In the genomic region with DNA sequence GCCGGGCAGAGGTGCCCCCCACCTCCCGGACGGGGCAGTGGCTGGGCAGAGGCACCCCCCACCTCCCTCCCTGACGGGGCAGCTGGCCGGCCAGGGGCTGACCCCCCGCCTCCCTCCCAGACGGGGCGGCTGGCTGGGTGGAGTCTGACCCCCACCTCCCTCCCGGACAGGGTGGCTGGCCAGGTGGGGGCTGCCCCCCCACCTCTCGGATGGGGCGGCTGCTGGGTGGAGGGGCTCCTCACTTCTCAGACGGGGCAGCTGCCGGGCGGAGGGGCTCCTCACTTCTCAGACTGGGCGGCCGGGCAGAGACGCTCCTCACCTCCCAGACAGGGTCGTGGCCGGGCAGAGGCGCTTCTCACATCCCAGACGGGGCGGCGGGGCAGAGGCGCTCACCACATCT, we compare ENCODE assay signal across 15 cellular contexts. TPM values are rescaled to one million over a fixed set of nuclear protein-coding genes. Genes with fewer than 3 reads are reported as not detected.
"Had no signal": no experiment of that assay in that cellular context is flagged by ENCODE, and none has a peak within 500 bp of the region (broad histone marks: within the 10 kb centered on the region; RNA-seq: fewer than 3 reads in every experiment).

No MANE protein-coding gene starts in this region.

RNA-seq across cellular contexts. Expression of gene OR8S1, which starts 5.1 kb away (rescaled TPM):
- total RNA-seq: activated B cell treated with CpG ODN at 0.5 μM for 24 hours; activated CD4-positive, alpha-beta memory T cell treated with anti-CD3 and anti-CD28 coated beads for 36 hours; activated CD4-positive, alpha-beta memory T cell treated with anti-CD3 and anti-CD28 coated beads, Interleukin-2, amount 10 ng/mL, durations not matched to agents 7 days and 5 days; activated CD4-positive, alpha-beta T cell treated with anti-CD3 and anti-CD28 coated beads for 36 hours; activated CD4-positive, alpha-beta T cell treated with anti-CD3 and anti-CD28 coated beads, Interleukin-2, amount 10 ng/mL, durations not matched to agents 24 days and 14 days; activated CD4-positive, alpha-beta T cell treated with anti-CD3 and anti-CD28 coated beads, Interleukin-2, amount 10 ng/mL, durations not matched to agents 7 days and 5 days; activated CD8-positive, alpha-beta memory T cell treated with anti-CD3 and anti-CD28 coated beads for 36 hours; activated CD8-positive, alpha-beta memory T cell treated with anti-CD3 and anti-CD28 coated beads, Interleukin-2, amount 10 ng/mL, durations not matched to agents 7 days and 5 days; activated CD8-positive, alpha-beta T cell treated with anti-CD3 and anti-CD28 coated beads for 36 hours; activated CD8-positive, alpha-beta T cell treated with anti-CD3 and anti-CD28 coated beads, Interleukin-2, amount 10 ng/mL, durations not matched to agents 7 days and 5 days; T-cell; T-helper 1 cell treated with Interleukin-12 subunit alpha and Interleukin-12 subunit beta and Interleukin-4 antibody, amounts not matched to agents 30 ng/mL and 1 ng/mL, for 36 hours; T-helper 17 cell; T-helper 2 cell treated with Interferon-gamma antibody and Interleukin-4, amounts not matched to agents 100 ng/mL and 5 ng/mL, for 36 hours; WTC11 had no signal

RNA-seq across cellular contexts. Expression of gene C12orf54, which starts 38.1 kb away (rescaled TPM):
- total RNA-seq: activated B cell treated with CpG ODN at 0.5 μM for 24 hours; activated CD4-positive, alpha-beta memory T cell treated with anti-CD3 and anti-CD28 coated beads for 36 hours; activated CD4-positive, alpha-beta memory T cell treated with anti-CD3 and anti-CD28 coated beads, Interleukin-2, amount 10 ng/mL, durations not matched to agents 7 days and 5 days; activated CD4-positive, alpha-beta T cell treated with anti-CD3 and anti-CD28 coated beads for 36 hours; activated CD4-positive, alpha-beta T cell treated with anti-CD3 and anti-CD28 coated beads, Interleukin-2, amount 10 ng/mL, durations not matched to agents 24 days and 14 days; activated CD4-positive, alpha-beta T cell treated with anti-CD3 and anti-CD28 coated beads, Interleukin-2, amount 10 ng/mL, durations not matched to agents 7 days and 5 days; activated CD8-positive, alpha-beta memory T cell treated with anti-CD3 and anti-CD28 coated beads for 36 hours; activated CD8-positive, alpha-beta memory T cell treated with anti-CD3 and anti-CD28 coated beads, Interleukin-2, amount 10 ng/mL, durations not matched to agents 7 days and 5 days; activated CD8-positive, alpha-beta T cell treated with anti-CD3 and anti-CD28 coated beads for 36 hours; activated CD8-positive, alpha-beta T cell treated with anti-CD3 and anti-CD28 coated beads, Interleukin-2, amount 10 ng/mL, durations not matched to agents 7 days and 5 days; T-cell; T-helper 1 cell treated with Interleukin-12 subunit alpha and Interleukin-12 subunit beta and Interleukin-4 antibody, amounts not matched to agents 30 ng/mL and 1 ng/mL, for 36 hours; T-helper 17 cell; T-helper 2 cell treated with Interferon-gamma antibody and Interleukin-4, amounts not matched to agents 100 ng/mL and 5 ng/mL, for 36 hours; WTC11 had no signal

RNA-seq across cellular contexts. Expression of gene ANP32D, which starts 48.0 kb away (rescaled TPM):
- total RNA-seq: activated B cell treated with CpG ODN at 0.5 μM for 24 hours; activated CD4-positive, alpha-beta memory T cell treated with anti-CD3 and anti-CD28 coated beads for 36 hours; activated CD4-positive, alpha-beta memory T cell treated with anti-CD3 and anti-CD28 coated beads, Interleukin-2, amount 10 ng/mL, durations not matched to agents 7 days and 5 days; activated CD4-positive, alpha-beta T cell treated with anti-CD3 and anti-CD28 coated beads for 36 hours; activated CD4-positive, alpha-beta T cell treated with anti-CD3 and anti-CD28 coated beads, Interleukin-2, amount 10 ng/mL, durations not matched to agents 24 days and 14 days; activated CD4-positive, alpha-beta T cell treated with anti-CD3 and anti-CD28 coated beads, Interleukin-2, amount 10 ng/mL, durations not matched to agents 7 days and 5 days; activated CD8-positive, alpha-beta memory T cell treated with anti-CD3 and anti-CD28 coated beads for 36 hours; activated CD8-positive, alpha-beta memory T cell treated with anti-CD3 and anti-CD28 coated beads, Interleukin-2, amount 10 ng/mL, durations not matched to agents 7 days and 5 days; activated CD8-positive, alpha-beta T cell treated with anti-CD3 and anti-CD28 coated beads for 36 hours; activated CD8-positive, alpha-beta T cell treated with anti-CD3 and anti-CD28 coated beads, Interleukin-2, amount 10 ng/mL, durations not matched to agents 7 days and 5 days; T-cell; T-helper 1 cell treated with Interleukin-12 subunit alpha and Interleukin-12 subunit beta and Interleukin-4 antibody, amounts not matched to agents 30 ng/mL and 1 ng/mL, for 36 hours; T-helper 17 cell; T-helper 2 cell treated with Interferon-gamma antibody and Interleukin-4, amounts not matched to agents 100 ng/mL and 5 ng/mL, for 36 hours; WTC11 had no signal

RNA-seq across cellular contexts. Expression of gene LALBA, which starts 49.5 kb away (rescaled TPM):
- total RNA-seq: activated B cell treated with CpG ODN at 0.5 μM for 24 hours; activated CD4-positive, alpha-beta memory T cell treated with anti-CD3 and anti-CD28 coated beads for 36 hours; activated CD4-positive, alpha-beta memory T cell treated with anti-CD3 and anti-CD28 coated beads, Interleukin-2, amount 10 ng/mL, durations not matched to agents 7 days and 5 days; activated CD4-positive, alpha-beta T cell treated with anti-CD3 and anti-CD28 coated beads for 36 hours; activated CD4-positive, alpha-beta T cell treated with anti-CD3 and anti-CD28 coated beads, Interleukin-2, amount 10 ng/mL, durations not matched to agents 24 days and 14 days; activated CD4-positive, alpha-beta T cell treated with anti-CD3 and anti-CD28 coated beads, Interleukin-2, amount 10 ng/mL, durations not matched to agents 7 days and 5 days; activated CD8-positive, alpha-beta memory T cell treated with anti-CD3 and anti-CD28 coated beads for 36 hours; activated CD8-positive, alpha-beta memory T cell treated with anti-CD3 and anti-CD28 coated beads, Interleukin-2, amount 10 ng/mL, durations not matched to agents 7 days and 5 days; activated CD8-positive, alpha-beta T cell treated with anti-CD3 and anti-CD28 coated beads for 36 hours; activated CD8-positive, alpha-beta T cell treated with anti-CD3 and anti-CD28 coated beads, Interleukin-2, amount 10 ng/mL, durations not matched to agents 7 days and 5 days; T-cell; T-helper 1 cell treated with Interleukin-12 subunit alpha and Interleukin-12 subunit beta and Interleukin-4 antibody, amounts not matched to agents 30 ng/mL and 1 ng/mL, for 36 hours; T-helper 17 cell; T-helper 2 cell treated with Interferon-gamma antibody and Interleukin-4, amounts not matched to agents 100 ng/mL and 5 ng/mL, for 36 hours; WTC11 had no signal
